In genomic region chr10:61031341-61031740, GRCh38 we compare ENCODE assay signal across 21 cellular contexts.
"Had no signal": no experiment of that assay in that cellular context is flagged by ENCODE, and none has a peak within 500 bp of the region (broad histone marks: within the 10 kb centered on the region; RNA-seq: fewer than 3 reads in every experiment).

No MANE protein-coding gene starts in this region.

- H3K36me3 Mint-ChIP-seq: mesothelial cell of epicardium; naive thymus-derived CD4-positive, alpha-beta T cell had no signal

- H3K36me3 ChIP-seq: esophagus muscularis mucosa, gastroesophageal sphincter, heart right ventricle, left lung, lower lobe of right lung had no signal

- H3K4me1 ChIP-seq: esophagus muscularis mucosa, foreskin keratinocyte, gastroesophageal sphincter, heart right ventricle, left lung, lower lobe of right lung had no signal

- H3K4me3 ChIP-seq: coronary artery, dorsolateral prefrontal cortex, esophagus muscularis mucosa, gastroesophageal sphincter, heart right ventricle, left lung, lower lobe of right lung, mucosa of descending colon had no signal

- DNase-seq: dermis blood vessel endothelial cell; dorsolateral prefrontal cortex; effector CD4-positive, alpha-beta T cell; effector memory CD4-positive, alpha-beta T cell; foreskin keratinocyte; head of caudate nucleus; heart right ventricle; hippocampal formation; kidney; kidney glomerular epithelial cell; left cardiac atrium; left lung; left ventricle myocardium superior; lower lobe of right lung; mesenchymal stem cell; mucosa of descending colon; naive thymus-derived CD4-positive, alpha-beta T cell had no signal

- H3K4me1 Mint-ChIP-seq: naive thymus-derived CD4-positive, alpha-beta T cell had no signal

- H3K27me3 ChIP-seq: dorsolateral prefrontal cortex, esophagus muscularis mucosa, foreskin keratinocyte, gastroesophageal sphincter, left lung had no signal

- H3K27ac Mint-ChIP-seq: mesothelial cell of epicardium; naive thymus-derived CD4-positive, alpha-beta T cell had no signal

- H3K4me3 Mint-ChIP-seq: mesothelial cell of epicardium; naive thymus-derived CD4-positive, alpha-beta T cell had no signal

- H3K9me3 Mint-ChIP-seq: mesothelial cell of epicardium had no signal

- H3K27ac ChIP-seq: coronary artery, dorsolateral prefrontal cortex, esophagus muscularis mucosa, foreskin keratinocyte, gastroesophageal sphincter, heart right ventricle, left lung, lower lobe of right lung had no signal

- H3K9me3 ChIP-seq: esophagus muscularis mucosa, gastroesophageal sphincter, heart right ventricle, left lung, lower lobe of right lung, mucosa of descending colon had no signal
